ENCODE assay signal across 8 cellular contexts in the genomic region with DNA sequence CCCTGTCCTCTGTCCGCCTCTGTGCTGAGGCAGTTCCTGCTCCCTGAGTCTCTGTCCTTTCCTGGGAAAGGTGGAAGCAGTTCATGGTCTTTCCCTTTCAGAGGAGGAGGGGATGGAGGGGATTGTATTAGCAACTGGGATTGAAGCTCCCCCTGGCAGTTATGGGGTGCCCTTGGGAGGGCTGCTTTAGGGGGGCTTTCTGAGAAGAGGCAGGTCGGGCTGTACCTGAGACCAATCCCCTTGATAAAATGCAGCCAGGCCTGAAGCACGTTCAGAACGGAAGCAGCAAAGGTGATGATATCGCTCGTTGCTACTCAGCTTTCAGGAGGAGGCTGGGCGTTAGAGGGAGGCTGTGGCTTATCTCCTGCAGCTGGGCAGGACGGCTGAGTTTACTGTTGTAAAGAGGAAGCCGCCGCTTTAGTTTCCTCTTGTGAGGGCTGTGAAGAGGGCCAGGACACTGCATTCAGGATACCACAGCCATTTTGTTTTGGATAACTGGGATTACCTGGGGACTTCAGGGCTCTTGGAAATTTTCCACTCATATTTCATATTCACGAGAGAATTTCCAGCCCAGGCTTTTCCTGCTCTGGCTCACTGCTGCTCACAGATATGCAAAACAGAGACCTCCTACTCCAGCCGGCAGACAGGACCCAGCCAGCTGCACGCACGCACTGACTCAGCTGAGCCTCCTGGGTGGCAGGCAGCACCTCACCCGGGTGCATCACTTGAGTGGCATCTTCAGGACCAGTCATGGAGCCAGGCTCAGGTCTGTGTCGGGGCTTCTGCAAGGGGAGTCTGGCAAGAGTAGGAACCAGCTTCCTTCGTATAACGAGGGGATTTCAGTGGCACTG. TPM values are rescaled to one million over a fixed set of nuclear protein-coding genes. Genes with fewer than 3 reads are reported as not detected.
DNase-seq lines count a peak whose midpoint lies in the region; ATAC-seq and TF ChIP-seq lines count a peak whose summit lies in the region.

No MANE protein-coding gene starts in this region.

- no peaks in the 10 kb centered on the region for H3K36me3 ChIP-seq in right atrium auricular region

- no peak for TF ChIP-seq CTCF in right atrium auricular region (IDR thresholded peaks at IDR 0.05)

- H3K36me3 Mint-ChIP-seq in central memory CD8-positive, alpha-beta T cell (ENCODE audit: insufficient read depth) = peaks cover 8% of the 10 kb centered on the region

- peak; percentile 69 for ATAC-seq in Right ventricle myocardium inferior
- peak; percentile 56 for ATAC-seq in HG02943 (IDR thresholded peaks at IDR 0.05; ENCODE audit: low read depth, unreplicated experiment)
- ATAC-seq in central memory CD8-positive, alpha-beta T cell (replicated peaks; ENCODE audit: extremely low read depth, poor library complexity, severe bottlenecking) = peak; percentile 74

- H3K27ac Mint-ChIP-seq in central memory CD8-positive, alpha-beta T cell (ENCODE audit: low read depth) = peak overlapping the region; percentile 90

- no peaks in the 10 kb centered on the region for H3K27me3 ChIP-seq in right atrium auricular region

- peak overlapping the region; percentile 85 for H3K4me3 Mint-ChIP-seq in central memory CD8-positive, alpha-beta T cell

- DNase-seq in Right ventricle myocardium inferior (ENCODE audit: missing footprints) = peak; percentile 81
- DNase-seq in right atrium auricular region (ENCODE audit: low spot score) = no peak
- peak; percentile 82 for DNase-seq in NCI-H2107 treated with DMSO at 0.1 percent for 48 hours (lab: John Stamatoyannopoulos, UW; ENCODE audit: unreplicated experiment)
- DNase-seq in activated CD4-positive, CD25-positive, alpha-beta regulatory T cell treated with anti-CD3 and anti-CD28 coated beads, Interleukin-2, amount 50 U/mL, for 16 hours (ENCODE audit: low read depth, low spot score) = peak; percentile 41
- peak in 1 of 2 donors; percentile 62 for DNase-seq in central memory CD8-positive, alpha-beta T cell (ENCODE audit: low spot score in 2 of 2)
- peak; percentile 68 for DNase-seq in medulla oblongata (ENCODE audit: extremely low spot score)
- peak; percentile 45 for DNase-seq in stimulated activated CD8-positive, alpha-beta memory T cell treated with anti-CD3 and anti-CD28 coated beads, Interleukin-12 subunit alpha, Interleukin-12 subunit beta, amount 100 ng/mL, for 1 hour (ENCODE audit: low read depth)

- peaks cover 0 to 20% of the 10 kb centered on the region in 2 donors for H3K4me1 ChIP-seq in right atrium auricular region

- no peaks in the 10 kb centered on the region for H3K9me3 Mint-ChIP-seq in central memory CD8-positive, alpha-beta T cell

- H3K27me3 Mint-ChIP-seq in central memory CD8-positive, alpha-beta T cell = no peaks in the 10 kb centered on the region

- peaks cover 87% of the 10 kb centered on the region for H3K4me1 Mint-ChIP-seq in central memory CD8-positive, alpha-beta T cell

- H3K9me3 ChIP-seq in right atrium auricular region = no peaks in the 10 kb centered on the region

- intact Hi-C loops in Right ventricle myocardium inferior (cut with DNase I) = no loop called here

- peak overlapping the region in 1 of 2 donors; percentile 24 for H3K4me3 ChIP-seq in right atrium auricular region

- no peak overlapping the region for H3K27ac ChIP-seq in right atrium auricular region

RNA-seq across cellular contexts. Expression of a gene that starts 0.8 kb away (rescaled TPM):
- 3.5 TPM for total RNA-seq in Right ventricle myocardium inferior
- 1 to 10 TPM; 2.8 to 5.3 TPM for total RNA-seq in right atrium auricular region
